14 cellular contexts compared by ENCODE assay signal in the genomic region with DNA sequence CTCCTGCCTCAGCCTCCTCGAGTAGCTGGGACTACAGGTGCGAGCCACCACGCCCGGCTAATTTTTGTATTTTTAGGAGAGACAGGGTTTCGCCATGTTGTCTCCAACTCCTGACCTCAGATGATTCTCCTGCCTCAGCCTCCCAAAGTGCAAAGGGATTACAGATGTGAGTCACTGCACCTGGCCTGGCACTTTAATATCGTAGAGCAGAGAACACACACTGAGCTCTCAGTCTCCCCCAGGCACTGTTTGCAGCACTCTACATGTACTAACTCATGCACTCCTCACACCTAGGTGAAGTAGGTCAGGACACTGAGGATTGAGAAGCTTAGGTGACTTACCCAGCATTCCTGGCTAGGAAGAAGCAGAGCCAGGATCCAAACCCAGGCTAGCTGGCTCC. TPM values are rescaled to one million over a fixed set of nuclear protein-coding genes. Genes with fewer than 3 reads are reported as not detected.
DNase-seq lines count a peak whose midpoint lies in the region; ATAC-seq, FAIRE-seq and TF ChIP-seq lines count a peak whose summit lies in the region.
"Had no signal": no experiment of that assay in that cellular context is flagged by ENCODE, and none has a peak within 500 bp of the region (broad histone marks: within the 10 kb centered on the region; RNA-seq: fewer than 3 reads in every experiment).

No MANE protein-coding gene starts in this region.

- TF ChIP-seq RAD21 in HepG2 (CRISPR knock-in tag; IDR thresholded peaks at IDR 0.05), result no peak

- intact Hi-C loops in HepG2 (cut with micrococcal nuclease; ENCODE audit: unreplicated experiment), result loop anchor here (1.0 to 2.0 kb wide), 4 partner anchors 16 to 176 kb away; no protein-coding TSS in a partner anchor
- intact Hi-C loops in right lobe of liver (cut with DNase I), result loop anchor here in 1 of 2 donors (10.0 kb wide), 1 partner anchor 338 kb away; no protein-coding TSS in a partner anchor

- TF ChIP-seq POLR2A in HepG2 (IDR thresholded peaks at IDR 0.05; ENCODE audit: insufficient read depth in 1 of 2, low read depth in 2 of 2, low read length in 2 of 2), result no peak
- no peak for TF ChIP-seq POLR2A in right lobe of liver (IDR thresholded peaks at IDR 0.05)

- no peaks in the 10 kb centered on the region for H3K79me2 ChIP-seq in HepG2 (ENCODE audit: insufficient read depth, low read length)
- no peaks in the 10 kb centered on the region for H3K79me2 ChIP-seq in keratinocyte (ENCODE audit: control insufficient read depth, insufficient read depth, low read length)

- POLR2A ChIA-PET in HepG2 (lab: Yijun Ruan, JAX), result interaction anchor here (1.3 to 4.3 kb wide), 5 partner anchors 10 to 48 kb away, joined by 3 to 33 read pairs (median 16); a partner anchor contains a TSS

- H3K27me3 ChIP-seq in HepG2 (ENCODE audit: control insufficient read depth in 1 of 2, insufficient read depth in 2 of 2, low read length in 2 of 2) (no peaks in the 10 kb centered on the region), right lobe of liver (no peaks in the 10 kb centered on the region), keratinocyte (ENCODE audit: control insufficient read depth, extremely low read depth, insufficient read depth, low read length) (no peaks in the 10 kb centered on the region)
- H3K27me3 ChIP-seq: MG63 had no signal

- H3K36me3 ChIP-seq in HepG2 (replicated peaks in 1 of 2; ENCODE audit: control insufficient read depth in 1 of 2, insufficient read depth in 2 of 2, low read length in 2 of 2), result no peaks in the 10 kb centered on the region
- H3K36me3 ChIP-seq in right lobe of liver, result no peaks in the 10 kb centered on the region
- H3K36me3 ChIP-seq in keratinocyte (ENCODE audit: control insufficient read depth in 2 of 2, extremely low read depth in 1 of 2, insufficient read depth in 2 of 2, low read length in 2 of 2), result no peaks in the 10 kb centered on the region
- H3K36me3 ChIP-seq: MG63 had no signal

- no peaks in the 10 kb centered on the region for H4K20me1 ChIP-seq in HepG2 (ENCODE audit: insufficient read depth, low read length)
- no peaks in the 10 kb centered on the region for H4K20me1 ChIP-seq in keratinocyte (ENCODE audit: control insufficient read depth, extremely low read depth, insufficient read depth, low read length)

- no peak for DNase-seq in HepG2 (ENCODE audit: low spot score)
- no peak for DNase-seq in right lobe of liver
- DNase-seq in epithelial cell of esophagus (ENCODE audit: low read depth), result peak; percentile 77
- peak; percentile 90 for DNase-seq in keratinocyte (ENCODE audit: low read depth, low spot score)
- no peak for DNase-seq in urothelium cell line (ENCODE audit: low spot score)
- no peak for DNase-seq in NK-92 treated with Interleukin-12 subunit alpha and Interleukin-12 subunit beta, amount 100 ng/mL, for 24 hours (lab: John Stamatoyannopoulos, UW)
- DNase-seq: NCI-H2081 treated with DMSO at 0.1 percent for 48 hours, NCI-H524 treated with DMSO at 0.1 percent for 48 hours had no signal

- H3K4me3 ChIP-seq in HepG2 (replicated peaks in 1 of 3; ENCODE audit: insufficient read depth in 1 of 3, low read depth in 2 of 3, low read length in 3 of 3) (no peak overlapping the region), right lobe of liver (no peak overlapping the region), epithelial cell of esophagus (ENCODE audit: low read length) (no peak overlapping the region), keratinocyte (ENCODE audit: control insufficient read depth in 2 of 3, extremely low read depth in 1 of 3, insufficient read depth in 2 of 3, low read depth in 1 of 3, low read length in 3 of 3) (no peak overlapping the region)
- H3K4me3 ChIP-seq: MG63, SK-N-MC had no signal

- TF ChIP-seq EP300 in HepG2 (IDR thresholded peaks at IDR 0.05; ENCODE audit: low read depth in 2 of 2, low read length in 2 of 2), result no peak
- TF ChIP-seq EP300 in HepG2 (CRISPR knock-in tag; IDR thresholded peaks at IDR 0.05; ENCODE audit: borderline replicate concordance), result no peak

- FAIRE-seq in HepG2 (lab: Jason Lieb, UNC), result no peak
- peak; percentile 94 for FAIRE-seq in keratinocyte (lab: Jason Lieb, UNC)
- no peak for FAIRE-seq in urothelium cell line (lab: Jason Lieb, UNC)

- H3K9ac ChIP-seq in HepG2 (ENCODE audit: insufficient read depth, low read depth, low read length) (no peak overlapping the region), keratinocyte (ENCODE audit: control insufficient read depth, extremely low read depth, insufficient read depth, low read length) (peak overlapping the region; percentile 48)

- BruUV-seq in HepG2 (replicated peaks; lab: Mats Ljungman, UMichigan), result no TSS peak

- H3K4me2 ChIP-seq in HepG2 (ENCODE audit: low read depth, low read length) (peak overlapping the region; percentile 53; the same call in 1 of the 2 replicates), keratinocyte (ENCODE audit: control insufficient read depth, extremely low read depth, insufficient read depth, low read depth, low read length) (peak overlapping the region; percentile 63)

- H3K27ac ChIP-seq in HepG2 (ENCODE audit: extremely low read length, insufficient read depth, low read length), result no peak overlapping the region
- H3K27ac ChIP-seq in right lobe of liver, result no peak overlapping the region
- peak overlapping the region; percentile 74 for H3K27ac ChIP-seq in keratinocyte (ENCODE audit: control insufficient read depth, insufficient read depth, low read length)
- H3K27ac ChIP-seq: SK-N-MC had no signal

- H3K4me1 ChIP-seq in HepG2 (ENCODE audit: insufficient read depth, low read length), result peaks cover 51% of the 10 kb centered on the region
- H3K4me1 ChIP-seq in right lobe of liver, result peaks cover 0 to 13% (median 0%) of the 10 kb centered on the region in 4 donors
- peaks cover 40% of the 10 kb centered on the region for H3K4me1 ChIP-seq in keratinocyte (ENCODE audit: control insufficient read depth, extremely low read depth, insufficient read depth, low read length)

- no peaks in the 10 kb centered on the region for H3K9me1 ChIP-seq in keratinocyte (ENCODE audit: control insufficient read depth, extremely low read depth, insufficient read depth, low read length)

- dilution Hi-C loops in keratinocyte (cut with MboI; ENCODE audit: extremely low pct_ligation_motif_present, low sequenced_read_pairs), result no loop called here

- H2AFZ ChIP-seq in HepG2 (ENCODE audit: low read length) (no peak overlapping the region), keratinocyte (ENCODE audit: control insufficient read depth, low read length) (peak overlapping the region; percentile 67)

- CTCF ChIA-PET in HepG2 (lab: Yijun Ruan, JAX; ENCODE audit: low intra/inter-chr PET ratio, low total read pairs), result interaction anchor here (0.7 to 3.0 kb wide), 7 partner anchors 35 to 338 kb away, joined by 3 to 52 read pairs (median 5); a partner anchor contains a TSS

- ATAC-seq in HepG2 (peak; percentile 19), right lobe of liver (no peak), HG02885 (IDR thresholded peaks at IDR 0.05; ENCODE audit: poor library complexity, unreplicated experiment) (no peak)

- TF ChIP-seq CTCF in HepG2 (CRISPR knock-in tag; IDR thresholded peaks at IDR 0.05) (no peak), right lobe of liver (IDR thresholded peaks at IDR 0.05) (no peak), epithelial cell of esophagus (IDR thresholded peaks at IDR 0.05; ENCODE audit: insufficient read depth, low read depth, low read length, missing control alignments) (no peak), keratinocyte (optimal IDR thresholded peaks at IDR 0.05 in 1 of 3, IDR thresholded peaks at IDR 0.05 in 1 of 3, conservative IDR thresholded peaks at IDR 0.05 in 1 of 3; ENCODE audit: extremely low read depth in 1 of 3, insufficient read depth in 2 of 3, low read length in 3 of 3) (no peak)

- H3K9me3 ChIP-seq in HepG2 (ENCODE audit: low read length), result no peaks in the 10 kb centered on the region
- no peaks in the 10 kb centered on the region for H3K9me3 ChIP-seq in right lobe of liver
- H3K9me3 ChIP-seq in keratinocyte (ENCODE audit: control insufficient read depth, low read depth, low read length), result no peaks in the 10 kb centered on the region
- H3K9me3 ChIP-seq: MG63 had no signal

- 86% methylated on average over 6 of the region's 6 CpGs for WGBS in HepG2 (ENCODE audit: low lambda C conversion rate)
- 67% methylated on average over 6 of the region's 6 CpGs for WGBS in right lobe of liver (ENCODE audit: insufficient coverage, low coverage, low lambda C conversion rate, missing lambda C conversion rate)

- in situ Hi-C loops in HepG2 (cut with HindIII; ENCODE audit: extremely low pct_ligation_motif_present, low pct_unique_long_range_greater_than_20kb), result loop anchor here (5.0 to 10.0 kb wide), 3 partner anchors 46 to 348 kb away; a partner anchor contains a TSS

RNA-seq across cellular contexts. Expression of a gene that starts 15.0 kb away (rescaled TPM):
- total RNA-seq in HepG2 (2016; rRNA removed; fragmentation: Illumina TruSeq; extraction: Trizol) (3.6 and 4.1 TPM in 2 replicates), right lobe of liver (1 to 10 TPM; 1.2 to 4.0 (median 1.9) TPM)
- 2.2 and 2.4 TPM in 2 replicates for total RNA-seq in HepG2 (2016; cell fraction: cytosol; rRNA removed; fragmentation: Illumina TruSeq; extraction: Trizol; ENCODE audit: low read depth)
- 3.2 and 4.7 TPM in 2 replicates for total RNA-seq in HepG2 (2016; cell fraction: insoluble cytoplasmic fraction; rRNA removed; fragmentation: Illumina TruSeq; extraction: Trizol)
- 6.2 and 6.9 TPM in 2 replicates for total RNA-seq in HepG2 (2016; cell fraction: membrane; rRNA removed; fragmentation: Illumina TruSeq; extraction: Trizol)
- total RNA-seq in HepG2 (2016; cell fraction: nucleus; rRNA removed; fragmentation: Illumina TruSeq; extraction: Trizol), result 3.8 and 4.0 TPM in 2 replicates
- polyA plus RNA-seq in HepG2 (2011; rRNA removed) (8.7 and 10.1 TPM in 2 replicates), keratinocyte (0.49 to 0.72 TPM (median 0.53 TPM) in 3 replicates)
- polyA plus RNA-seq in HepG2 (2011; cell fraction: cytosol; rRNA removed), result 10.2 and 10.7 TPM in 2 replicates
- 9.3 and 9.9 TPM in 2 replicates for polyA plus RNA-seq in HepG2 (2011; cell fraction: nucleus; rRNA removed)
- 12.3 and 32.8 TPM in 2 replicates for polyA plus RNA-seq in HepG2 (2012)
- polyA plus RNA-seq in HepG2 (2016; cell fraction: cytosol; fragmentation: Illumina TruSeq; extraction: Trizol; ENCODE audit: low read depth), result 7.2 and 9.4 TPM in 2 replicates
- polyA plus RNA-seq in HepG2 (2016; cell fraction: insoluble cytoplasmic fraction; fragmentation: Illumina TruSeq; extraction: Trizol; ENCODE audit: low read depth), result 13.1 and 13.3 TPM in 2 replicates
- polyA plus RNA-seq in HepG2 (2016; cell fraction: membrane; fragmentation: Illumina TruSeq; extraction: Trizol; ENCODE audit: low read depth), result 15.0 and 15.5 TPM in 2 replicates
- polyA plus RNA-seq in HepG2 (2016; cell fraction: nucleus; fragmentation: Illumina TruSeq; extraction: Trizol; ENCODE audit: insufficient read depth, low read depth), result 9.5 and 9.7 TPM in 2 replicates
- polyA minus RNA-seq in HepG2 (2011; rRNA and poly(A)+ RNA removed; ENCODE audit: low replicate concordance), result 1.0 and 10.4 TPM in 2 replicates
- polyA minus RNA-seq in HepG2 (2011; cell fraction: cytosol; rRNA and poly(A)+ RNA removed), result 6.8 and 7.9 TPM in 2 replicates
- polyA minus RNA-seq in HepG2 (2011; cell fraction: nucleus; rRNA and poly(A)+ RNA removed), result 11.7 and 13.4 TPM in 2 replicates
- not detected for polyA plus RNA-seq in keratinocyte (2011; ENCODE audit: low read depth)
- 0.56 and 0.69 TPM in 2 replicates for polyA plus RNA-seq in keratinocyte (2011; cell fraction: cytosol; rRNA removed)
- polyA plus RNA-seq in keratinocyte (2011; cell fraction: nucleus; rRNA removed), result 0.65 and 0.78 TPM in 2 replicates
- polyA plus RNA-seq in keratinocyte (2012; ENCODE audit: low replicate concordance), result 1.5 and 2.1 TPM in 2 replicates
- 0.10 to 0.23 TPM in 2 of 3 replicates, not detected in the other for polyA minus RNA-seq in keratinocyte
- polyA minus RNA-seq in keratinocyte (2011; cell fraction: cytosol; rRNA and poly(A)+ RNA removed), result not detected
- 0.63 and 0.85 TPM in 2 replicates for polyA minus RNA-seq in keratinocyte (2011; cell fraction: nucleus; rRNA and poly(A)+ RNA removed)

RNA-seq across cellular contexts. Expression of a gene that starts 15.2 kb away (rescaled TPM):
- 20.9 and 25.0 TPM in 2 replicates for total RNA-seq in HepG2 (2016; rRNA removed; fragmentation: Illumina TruSeq; extraction: Trizol)
- total RNA-seq in HepG2 (2016; cell fraction: cytosol; rRNA removed; fragmentation: Illumina TruSeq; extraction: Trizol; ENCODE audit: low read depth), result 15.0 and 15.3 TPM in 2 replicates
- 21.7 and 30.3 TPM in 2 replicates for total RNA-seq in HepG2 (2016; cell fraction: insoluble cytoplasmic fraction; rRNA removed; fragmentation: Illumina TruSeq; extraction: Trizol)
- total RNA-seq in HepG2 (2016; cell fraction: membrane; rRNA removed; fragmentation: Illumina TruSeq; extraction: Trizol), result 13.3 and 13.7 TPM in 2 replicates
- 13.4 and 18.3 TPM in 2 replicates for total RNA-seq in HepG2 (2016; cell fraction: nucleus; rRNA removed; fragmentation: Illumina TruSeq; extraction: Trizol)
- polyA plus RNA-seq in HepG2 (2011; rRNA removed), result 14.2 and 19.0 TPM in 2 replicates
- 5.0 and 8.9 TPM in 2 replicates for polyA plus RNA-seq in HepG2 (2011; cell fraction: cytosol; rRNA removed)
- 4.0 and 7.0 TPM in 2 replicates for polyA plus RNA-seq in HepG2 (2011; cell fraction: nucleus; rRNA removed)
- polyA plus RNA-seq in HepG2 (2012), result 12.4 and 13.1 TPM in 2 replicates
- 7.9 and 10.0 TPM in 2 replicates for polyA plus RNA-seq in HepG2 (2016; cell fraction: cytosol; fragmentation: Illumina TruSeq; extraction: Trizol; ENCODE audit: low read depth)
- polyA plus RNA-seq in HepG2 (2016; cell fraction: insoluble cytoplasmic fraction; fragmentation: Illumina TruSeq; extraction: Trizol; ENCODE audit: low read depth), result 27.3 and 32.8 TPM in 2 replicates
- 9.6 and 13.7 TPM in 2 replicates for polyA plus RNA-seq in HepG2 (2016; cell fraction: membrane; fragmentation: Illumina TruSeq; extraction: Trizol; ENCODE audit: low read depth)
- polyA plus RNA-seq in HepG2 (2016; cell fraction: nucleus; fragmentation: Illumina TruSeq; extraction: Trizol; ENCODE audit: insufficient read depth, low read depth), result 20.1 and 21.9 TPM in 2 replicates
- polyA minus RNA-seq in HepG2 (2011; rRNA and poly(A)+ RNA removed; ENCODE audit: low replicate concordance), result 1.9 and 7.5 TPM in 2 replicates
- 2.8 and 3.5 TPM in 2 replicates for polyA minus RNA-seq in HepG2 (2011; cell fraction: cytosol; rRNA and poly(A)+ RNA removed)
- polyA minus RNA-seq in HepG2 (2011; cell fraction: nucleus; rRNA and poly(A)+ RNA removed), result 21.2 and 22.8 TPM in 2 replicates
- 10 to 100 TPM in 2 of 6 experiments, 1 to 10 TPM in 4; 3.5 to 10.7 (median 7.4) TPM for total RNA-seq in right lobe of liver
- 21.7 to 49.0 TPM (median 30.6 TPM) in 3 replicates for polyA plus RNA-seq in keratinocyte
- 11.7 TPM for polyA plus RNA-seq in keratinocyte (2011; ENCODE audit: low read depth)
- polyA plus RNA-seq in keratinocyte (2011; cell fraction: cytosol; rRNA removed), result 17.8 and 43.6 TPM in 2 replicates
- 33.3 and 34.8 TPM in 2 replicates for polyA plus RNA-seq in keratinocyte (2011; cell fraction: nucleus; rRNA removed)
- 21.5 and 26.7 TPM in 2 replicates for polyA plus RNA-seq in keratinocyte (2012; ENCODE audit: low replicate concordance)
- polyA minus RNA-seq in keratinocyte, result 4.6 to 7.8 TPM (median 5.8 TPM) in 3 replicates
- 3.3 TPM for polyA minus RNA-seq in keratinocyte (2011; cell fraction: cytosol; rRNA and poly(A)+ RNA removed)
- 3.0 and 5.8 TPM in 2 replicates for polyA minus RNA-seq in keratinocyte (2011; cell fraction: nucleus; rRNA and poly(A)+ RNA removed)

RNA-seq across cellular contexts. Expression of a gene that starts 25.7 kb away (rescaled TPM):
- total RNA-seq in HepG2 (2016; rRNA removed; fragmentation: Illumina TruSeq; extraction: Trizol) (266 and 359 TPM in 2 replicates), right lobe of liver (100 to 1,000 TPM in 2 of 6 experiments, 10 to 100 TPM in 4; 50.4 to 204 (median 72.1) TPM)
- 93.1 and 113 TPM in 2 replicates for total RNA-seq in HepG2 (2016; cell fraction: cytosol; rRNA removed; fragmentation: Illumina TruSeq; extraction: Trizol; ENCODE audit: low read depth)
- 255 and 373 TPM in 2 replicates for total RNA-seq in HepG2 (2016; cell fraction: insoluble cytoplasmic fraction; rRNA removed; fragmentation: Illumina TruSeq; extraction: Trizol)
- 138 and 151 TPM in 2 replicates for total RNA-seq in HepG2 (2016; cell fraction: membrane; rRNA removed; fragmentation: Illumina TruSeq; extraction: Trizol)
- total RNA-seq in HepG2 (2016; cell fraction: nucleus; rRNA removed; fragmentation: Illumina TruSeq; extraction: Trizol), result 76.2 and 83.8 TPM in 2 replicates
- polyA plus RNA-seq in HepG2 (2011; rRNA removed) (147 and 188 TPM in 2 replicates), keratinocyte (938 to 1,215 TPM (median 1,093 TPM) in 3 replicates)
- 236 and 276 TPM in 2 replicates for polyA plus RNA-seq in HepG2 (2011; cell fraction: cytosol; rRNA removed)
- polyA plus RNA-seq in HepG2 (2011; cell fraction: nucleus; rRNA removed), result 40.2 and 44.6 TPM in 2 replicates
- polyA plus RNA-seq in HepG2 (2012), result 97.0 and 122 TPM in 2 replicates
- 101 and 125 TPM in 2 replicates for polyA plus RNA-seq in HepG2 (2016; cell fraction: cytosol; fragmentation: Illumina TruSeq; extraction: Trizol; ENCODE audit: low read depth)
- polyA plus RNA-seq in HepG2 (2016; cell fraction: insoluble cytoplasmic fraction; fragmentation: Illumina TruSeq; extraction: Trizol; ENCODE audit: low read depth), result 322 and 359 TPM in 2 replicates
- polyA plus RNA-seq in HepG2 (2016; cell fraction: membrane; fragmentation: Illumina TruSeq; extraction: Trizol; ENCODE audit: low read depth), result 105 and 119 TPM in 2 replicates
- polyA plus RNA-seq in HepG2 (2016; cell fraction: nucleus; fragmentation: Illumina TruSeq; extraction: Trizol; ENCODE audit: insufficient read depth, low read depth), result 146 and 155 TPM in 2 replicates
- polyA minus RNA-seq in HepG2 (2011; rRNA and poly(A)+ RNA removed; ENCODE audit: low replicate concordance), result 30.3 and 88.3 TPM in 2 replicates
- 40.0 and 52.4 TPM in 2 replicates for polyA minus RNA-seq in HepG2 (2011; cell fraction: cytosol; rRNA and poly(A)+ RNA removed)
- 10.8 and 14.4 TPM in 2 replicates for polyA minus RNA-seq in HepG2 (2011; cell fraction: nucleus; rRNA and poly(A)+ RNA removed)
- polyA plus RNA-seq in keratinocyte (2011; ENCODE audit: low read depth), result 70.7 TPM
- polyA plus RNA-seq in keratinocyte (2011; cell fraction: cytosol; rRNA removed), result 1,032 and 1,036 TPM in 2 replicates
- 399 and 521 TPM in 2 replicates for polyA plus RNA-seq in keratinocyte (2011; cell fraction: nucleus; rRNA removed)
- 274 and 954 TPM in 2 replicates for polyA plus RNA-seq in keratinocyte (2012; ENCODE audit: low replicate concordance)
- polyA minus RNA-seq in keratinocyte, result 120 to 199 TPM (median 154 TPM) in 3 replicates
- polyA minus RNA-seq in keratinocyte (2011; cell fraction: cytosol; rRNA and poly(A)+ RNA removed), result 458 TPM
- polyA minus RNA-seq in keratinocyte (2011; cell fraction: nucleus; rRNA and poly(A)+ RNA removed), result 35.1 and 35.3 TPM in 2 replicates

RNA-seq across cellular contexts. Expression of a gene that starts 26.0 kb away (rescaled TPM):
- total RNA-seq in HepG2 (2016; rRNA removed; fragmentation: Illumina TruSeq; extraction: Trizol), result 9.1 and 10.7 TPM in 2 replicates
- total RNA-seq in HepG2 (2016; cell fraction: cytosol; rRNA removed; fragmentation: Illumina TruSeq; extraction: Trizol; ENCODE audit: low read depth), result 10.1 and 10.8 TPM in 2 replicates
- total RNA-seq in HepG2 (2016; cell fraction: insoluble cytoplasmic fraction; rRNA removed; fragmentation: Illumina TruSeq; extraction: Trizol), result 8.7 and 9.2 TPM in 2 replicates
- total RNA-seq in HepG2 (2016; cell fraction: membrane; rRNA removed; fragmentation: Illumina TruSeq; extraction: Trizol), result 8.4 and 8.8 TPM in 2 replicates
- 13.9 and 14.9 TPM in 2 replicates for total RNA-seq in HepG2 (2016; cell fraction: nucleus; rRNA removed; fragmentation: Illumina TruSeq; extraction: Trizol)
- polyA plus RNA-seq in HepG2 (2011; rRNA removed), result 4.6 and 5.2 TPM in 2 replicates
- 1.5 and 2.1 TPM in 2 replicates for polyA plus RNA-seq in HepG2 (2011; cell fraction: cytosol; rRNA removed)
- polyA plus RNA-seq in HepG2 (2011; cell fraction: nucleus; rRNA removed), result 9.1 and 10.2 TPM in 2 replicates
- 3.9 and 4.2 TPM in 2 replicates for polyA plus RNA-seq in HepG2 (2012)
- 0.69 and 0.77 TPM in 2 replicates for polyA plus RNA-seq in HepG2 (2016; cell fraction: cytosol; fragmentation: Illumina TruSeq; extraction: Trizol; ENCODE audit: low read depth)
- polyA plus RNA-seq in HepG2 (2016; cell fraction: insoluble cytoplasmic fraction; fragmentation: Illumina TruSeq; extraction: Trizol; ENCODE audit: low read depth), result 8.6 and 8.9 TPM in 2 replicates
- 2.1 and 3.3 TPM in 2 replicates for polyA plus RNA-seq in HepG2 (2016; cell fraction: membrane; fragmentation: Illumina TruSeq; extraction: Trizol; ENCODE audit: low read depth)
- polyA plus RNA-seq in HepG2 (2016; cell fraction: nucleus; fragmentation: Illumina TruSeq; extraction: Trizol; ENCODE audit: insufficient read depth, low read depth), result 16.8 and 22.4 TPM in 2 replicates
- polyA minus RNA-seq in HepG2 (2011; rRNA and poly(A)+ RNA removed; ENCODE audit: low replicate concordance), result 2.2 and 12.2 TPM in 2 replicates
- 2.5 and 3.3 TPM in 2 replicates for polyA minus RNA-seq in HepG2 (2011; cell fraction: cytosol; rRNA and poly(A)+ RNA removed)
- polyA minus RNA-seq in HepG2 (2011; cell fraction: nucleus; rRNA and poly(A)+ RNA removed), result 21.6 and 23.2 TPM in 2 replicates
- 1 to 10 TPM; 3.7 to 6.5 (median 4.9) TPM for total RNA-seq in right lobe of liver
- 6.6 to 11.6 TPM (median 8.3 TPM) in 3 replicates for polyA plus RNA-seq in keratinocyte
- polyA plus RNA-seq in keratinocyte (2011; ENCODE audit: low read depth), result 7.6 TPM
- 6.6 and 8.5 TPM in 2 replicates for polyA plus RNA-seq in keratinocyte (2011; cell fraction: cytosol; rRNA removed)
- 32.2 and 32.7 TPM in 2 replicates for polyA plus RNA-seq in keratinocyte (2011; cell fraction: nucleus; rRNA removed)
- 5.2 and 10.5 TPM in 2 replicates for polyA plus RNA-seq in keratinocyte (2012; ENCODE audit: low replicate concordance)
- polyA minus RNA-seq in keratinocyte, result 6.0 to 14.7 TPM (median 10.8 TPM) in 3 replicates
- polyA minus RNA-seq in keratinocyte (2011; cell fraction: cytosol; rRNA and poly(A)+ RNA removed), result 3.8 TPM
- polyA minus RNA-seq in keratinocyte (2011; cell fraction: nucleus; rRNA and poly(A)+ RNA removed), result 13.2 and 27.2 TPM in 2 replicates

RNA-seq across cellular contexts. Expression of a gene that starts 46.6 kb away (rescaled TPM):
- total RNA-seq in HepG2 (2016; rRNA removed; fragmentation: Illumina TruSeq; extraction: Trizol), result 24.4 and 42.8 TPM in 2 replicates
- 6.1 and 8.5 TPM in 2 replicates for total RNA-seq in HepG2 (2016; cell fraction: cytosol; rRNA removed; fragmentation: Illumina TruSeq; extraction: Trizol; ENCODE audit: low read depth)
- total RNA-seq in HepG2 (2016; cell fraction: insoluble cytoplasmic fraction; rRNA removed; fragmentation: Illumina TruSeq; extraction: Trizol), result 24.1 and 44.5 TPM in 2 replicates
- total RNA-seq in HepG2 (2016; cell fraction: membrane; rRNA removed; fragmentation: Illumina TruSeq; extraction: Trizol), result 21.2 and 24.0 TPM in 2 replicates
- total RNA-seq in HepG2 (2016; cell fraction: nucleus; rRNA removed; fragmentation: Illumina TruSeq; extraction: Trizol), result 74.8 and 81.7 TPM in 2 replicates
- 310 and 460 TPM in 2 replicates for polyA plus RNA-seq in HepG2 (2011; rRNA removed)
- polyA plus RNA-seq in HepG2 (2011; cell fraction: cytosol; rRNA removed), result 141 and 152 TPM in 2 replicates
- polyA plus RNA-seq in HepG2 (2011; cell fraction: nucleus; rRNA removed), result 496 and 544 TPM in 2 replicates
- polyA plus RNA-seq in HepG2 (2012), result 253 and 287 TPM in 2 replicates
- 11.4 and 13.1 TPM in 2 replicates for polyA plus RNA-seq in HepG2 (2016; cell fraction: cytosol; fragmentation: Illumina TruSeq; extraction: Trizol; ENCODE audit: low read depth)
- 42.4 and 50.4 TPM in 2 replicates for polyA plus RNA-seq in HepG2 (2016; cell fraction: insoluble cytoplasmic fraction; fragmentation: Illumina TruSeq; extraction: Trizol; ENCODE audit: low read depth)
- polyA plus RNA-seq in HepG2 (2016; cell fraction: membrane; fragmentation: Illumina TruSeq; extraction: Trizol; ENCODE audit: low read depth), result 28.2 and 31.8 TPM in 2 replicates
- 169 and 186 TPM in 2 replicates for polyA plus RNA-seq in HepG2 (2016; cell fraction: nucleus; fragmentation: Illumina TruSeq; extraction: Trizol; ENCODE audit: insufficient read depth, low read depth)
- polyA minus RNA-seq in HepG2 (2011; rRNA and poly(A)+ RNA removed; ENCODE audit: low replicate concordance), result 0.40 and 2,799 TPM in 2 replicates
- 352 and 410 TPM in 2 replicates for polyA minus RNA-seq in HepG2 (2011; cell fraction: cytosol; rRNA and poly(A)+ RNA removed)
- 342 and 399 TPM in 2 replicates for polyA minus RNA-seq in HepG2 (2011; cell fraction: nucleus; rRNA and poly(A)+ RNA removed)
- total RNA-seq in right lobe of liver, result 100 to 1,000 TPM; 142 to 383 (median 264) TPM
- 0.14 to 0.68 TPM (median 0.46 TPM) in 3 replicates for polyA plus RNA-seq in keratinocyte
- polyA plus RNA-seq in keratinocyte (2011; ENCODE audit: low read depth), result 0.49 TPM
- 0.12 and 0.30 TPM in 2 replicates for polyA plus RNA-seq in keratinocyte (2011; cell fraction: cytosol; rRNA removed)
- 0.71 and 1.2 TPM in 2 replicates for polyA plus RNA-seq in keratinocyte (2011; cell fraction: nucleus; rRNA removed)
- polyA plus RNA-seq in keratinocyte (2012; ENCODE audit: low replicate concordance), result 0.34 and 0.95 TPM in 2 replicates
- 0.59 to 5.9 TPM (median 0.64 TPM) in 3 replicates for polyA minus RNA-seq in keratinocyte
- not detected for polyA minus RNA-seq in keratinocyte (2011; cell fraction: cytosol; rRNA and poly(A)+ RNA removed)
- 1.8 TPM in 2 replicates for polyA minus RNA-seq in keratinocyte (2011; cell fraction: nucleus; rRNA and poly(A)+ RNA removed)
- total RNA-seq: G401 had no signal
- polyA plus RNA-seq: AG04450, CD14-positive monocyte had no signal

Comparison
In these comparisons a context has a peak if more than half of its experiments do, and no peak if none do; other contexts are left out.
1. DNase-seq: peak in epithelial cell of esophagus (single experiment) and keratinocyte (single experiment); none in HepG2 (single experiment), right lobe of liver (0 of 3), urothelium cell line (single experiment) and NK-92 treated with Interleukin-12 subunit alpha and Interleukin-12 subunit beta, amount 100 ng/mL, for 24 hours (single experiment).